34 cellular contexts compared by ENCODE assay signal in the genomic region with DNA sequence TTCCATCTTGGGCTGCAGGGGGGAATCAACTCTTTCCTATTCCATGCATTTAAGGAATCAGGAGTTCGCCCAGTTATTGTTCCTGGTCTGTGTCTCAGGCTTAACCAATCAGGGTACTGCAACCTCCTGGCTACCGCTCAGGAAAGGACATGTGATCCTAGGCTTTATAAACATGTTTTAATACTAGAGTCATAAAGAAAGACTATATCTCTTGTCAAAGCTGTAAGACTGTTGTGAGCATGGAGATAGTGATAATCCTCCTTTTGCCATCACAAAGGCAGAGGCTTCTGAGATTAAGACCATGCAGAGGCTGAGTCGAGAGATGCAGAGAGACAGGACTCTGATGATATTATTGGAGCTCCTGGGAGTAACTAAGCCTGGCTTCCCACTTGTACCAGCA.
"Had no signal": no experiment of that assay in that cellular context is flagged by ENCODE, and none has a peak within 500 bp of the region (broad histone marks: within the 10 kb centered on the region; RNA-seq: fewer than 3 reads in every experiment).

No MANE protein-coding gene starts in this region.

- H3K9me3 Mint-ChIP-seq: activated B cell treated with CpG ODN at 0.5 μM for 24 hours; activated CD8-positive, alpha-beta T cell treated with anti-CD3 and anti-CD28 coated beads for 36 hours; activated naive CD4-positive, alpha-beta T cell treated with anti-CD3 and anti-CD28 coated beads for 36 hours; activated naive CD4-positive, alpha-beta T cell treated with anti-CD3 and anti-CD28 coated beads, Interleukin-2, amount 50 U/mL, for 24 hours; activated naive CD8-positive, alpha-beta T cell treated with anti-CD3 and anti-CD28 coated beads for 36 hours; activated naive CD8-positive, alpha-beta T cell treated with anti-CD3 and anti-CD28 coated beads, Interleukin-2, amount 50 U/mL, for 24 hours; activated T-cell treated with anti-CD3 and anti-CD28 coated beads, Interleukin-2, amount 50 U/mL, for 4 hours; activated T-helper 17 cell treated with anti-CD3 and anti-CD28 coated beads, Interleukin-2, amount 50 U/mL, for 72 hours; central memory CD8-positive, alpha-beta T cell; endodermal cell; T-helper 2 cell treated with Interferon-gamma antibody and Interleukin-4, amounts not matched to agents 5 μg/mL and 100 μg/mL, for 36 hours had no signal

- H3K4me3 ChIP-seq: adrenal gland, ascending aorta, coronary artery, dorsolateral prefrontal cortex, gastrocnemius medialis, heart left ventricle had no signal

- H3K27me3 Mint-ChIP-seq: dendritic cell treated with granulocyte-macrophage colony-stimulating factor and Interleukin-4, amounts not matched to agents 40 ng/mL and 50 ng/mL, for 4 days had no signal

- H3K4me1 ChIP-seq: adrenal gland, foreskin keratinocyte had no signal

- H3K27ac Mint-ChIP-seq: activated B cell treated with CpG ODN at 0.5 μM for 24 hours; activated CD8-positive, alpha-beta T cell treated with anti-CD3 and anti-CD28 coated beads for 36 hours; activated naive CD4-positive, alpha-beta T cell treated with anti-CD3 and anti-CD28 coated beads for 36 hours; activated naive CD4-positive, alpha-beta T cell treated with anti-CD3 and anti-CD28 coated beads, Interleukin-2, amount 50 U/mL, for 24 hours; activated naive CD8-positive, alpha-beta T cell treated with anti-CD3 and anti-CD28 coated beads for 36 hours; activated naive CD8-positive, alpha-beta T cell treated with anti-CD3 and anti-CD28 coated beads, Interleukin-2, amount 50 U/mL, for 24 hours; activated T-helper 17 cell treated with anti-CD3 and anti-CD28 coated beads, Interleukin-2, amount 50 U/mL, for 72 hours; dendritic cell treated with granulocyte-macrophage colony-stimulating factor and Interleukin-4, amounts not matched to agents 40 ng/mL and 50 ng/mL, for 4 days; endodermal cell; T-helper 17 cell; T-helper 2 cell treated with Interferon-gamma antibody and Interleukin-4, amounts not matched to agents 5 μg/mL and 100 μg/mL, for 36 hours had no signal

- H3K9me3 ChIP-seq: adrenal gland, ascending aorta, gastrocnemius medialis, heart left ventricle had no signal

- FAIRE-seq: bronchial epithelial cell had no signal

- ATAC-seq: activated CD4-positive, CD25-positive, alpha-beta regulatory T cell treated with anti-CD3 and anti-CD28 coated beads, Interleukin-2, amount 50 U/mL, for 24 hours; activated CD8-positive, alpha-beta T cell treated with anti-CD3 and anti-CD28 coated beads for 36 hours; activated naive CD8-positive, alpha-beta T cell treated with anti-CD3 and anti-CD28 coated beads, Interleukin-2, amount 50 U/mL, for 24 hours; activated T-cell treated with anti-CD3 and anti-CD28 coated beads, Interleukin-2, amount 50 U/mL, for 4 hours; activated T-helper 17 cell treated with anti-CD3 and anti-CD28 coated beads, Interleukin-2, amount 50 U/mL, for 72 hours; esophagus mucosa; foreskin keratinocyte; gastrocnemius medialis; heart left ventricle; T-helper 17 cell had no signal

- H3K27me3 ChIP-seq: adrenal gland, ascending aorta, brain microvascular endothelial cell, foreskin keratinocyte, gastrocnemius medialis, heart left ventricle had no signal

- H3K4me3 Mint-ChIP-seq: activated B cell treated with CpG ODN at 0.5 μM for 24 hours; activated CD8-positive, alpha-beta T cell treated with anti-CD3 and anti-CD28 coated beads for 36 hours; activated naive CD4-positive, alpha-beta T cell treated with anti-CD3 and anti-CD28 coated beads for 36 hours; activated naive CD4-positive, alpha-beta T cell treated with anti-CD3 and anti-CD28 coated beads, Interleukin-2, amount 50 U/mL, for 24 hours; activated naive CD8-positive, alpha-beta T cell treated with anti-CD3 and anti-CD28 coated beads for 36 hours; activated naive CD8-positive, alpha-beta T cell treated with anti-CD3 and anti-CD28 coated beads, Interleukin-2, amount 50 U/mL, for 24 hours; activated T-cell treated with anti-CD3 and anti-CD28 coated beads, Interleukin-2, amount 50 U/mL, for 4 hours; activated T-helper 17 cell treated with anti-CD3 and anti-CD28 coated beads, Interleukin-2, amount 50 U/mL, for 72 hours; central memory CD8-positive, alpha-beta T cell; dendritic cell treated with granulocyte-macrophage colony-stimulating factor and Interleukin-4, amounts not matched to agents 40 ng/mL and 50 ng/mL, for 4 days; endodermal cell; T-helper 17 cell; T-helper 2 cell treated with Interferon-gamma antibody and Interleukin-4, amounts not matched to agents 5 μg/mL and 100 μg/mL, for 36 hours had no signal

- H3K36me3 ChIP-seq: adrenal gland, ascending aorta, brain microvascular endothelial cell, gastrocnemius medialis, heart left ventricle, WERI-Rb-1 had no signal

- H3K27ac ChIP-seq: adrenal gland, ascending aorta, brain microvascular endothelial cell, coronary artery, dorsolateral prefrontal cortex, foreskin keratinocyte, gastrocnemius medialis, heart left ventricle, WERI-Rb-1 had no signal

- H3K4me1 Mint-ChIP-seq: activated B cell treated with CpG ODN at 0.5 μM for 24 hours; activated naive CD4-positive, alpha-beta T cell treated with anti-CD3 and anti-CD28 coated beads, Interleukin-2, amount 50 U/mL, for 24 hours; activated naive CD8-positive, alpha-beta T cell treated with anti-CD3 and anti-CD28 coated beads for 36 hours; activated naive CD8-positive, alpha-beta T cell treated with anti-CD3 and anti-CD28 coated beads, Interleukin-2, amount 50 U/mL, for 24 hours; activated T-helper 17 cell treated with anti-CD3 and anti-CD28 coated beads, Interleukin-2, amount 50 U/mL, for 72 hours; central memory CD8-positive, alpha-beta T cell; T-helper 17 cell had no signal

- H3K36me3 Mint-ChIP-seq: activated naive CD4-positive, alpha-beta T cell treated with anti-CD3 and anti-CD28 coated beads, Interleukin-2, amount 50 U/mL, for 24 hours; activated naive CD8-positive, alpha-beta T cell treated with anti-CD3 and anti-CD28 coated beads for 36 hours had no signal

- DNase-seq: activated B cell treated with CpG ODN at 0.5 μM for 24 hours; activated CD4-positive, alpha-beta T cell treated with anti-CD3 and anti-CD28 coated beads for 48 hours; activated CD4-positive, alpha-beta T cell treated with anti-CD3 and anti-CD28 coated beads, Interleukin-2, amount 50 U/mL, for 1 hour; activated CD4-positive, alpha-beta T cell treated with anti-CD3 and anti-CD28 coated beads, Interleukin-2, amount 50 U/mL, for 48 hours; activated CD8-positive, alpha-beta memory T cell treated with anti-CD3 and anti-CD28 coated beads for 24 hours; activated CD8-positive, alpha-beta T cell treated with anti-CD3 and anti-CD28 coated beads for 36 hours; activated effector memory CD4-positive, alpha-beta T cell treated with Interleukin-2 at 50 U/mL for 16 hours; activated naive CD4-positive, alpha-beta T cell treated with anti-CD3 and anti-CD28 coated beads for 36 hours; activated naive CD8-positive, alpha-beta T cell treated with anti-CD3 and anti-CD28 coated beads for 36 hours; activated naive CD8-positive, alpha-beta T cell treated with anti-CD3 and anti-CD28 coated beads, Interleukin-2, amount 50 U/mL, for 24 hours; activated T-cell treated with anti-CD3 and anti-CD28 coated beads, Interleukin-2, amount 50 U/mL, for 4 hours; adrenal gland; brain microvascular endothelial cell; dorsolateral prefrontal cortex; effector memory CD4-positive, alpha-beta T cell; endodermal cell; foreskin keratinocyte; gastrocnemius medialis; glutamatergic neuron; heart left ventricle; T-helper 1 cell; T-helper 17 cell; T1000; WERI-Rb-1 had no signal
